Comparison of ENCODE assay signal across 1 cellular context in genomic region chr2:65055427-65056214, GRCh38.
A peak's percentile ranks its signal among the peaks of the same experiment; 100 is the strongest.
TF ChIP-seq lines count a peak whose summit lies in the region.

No MANE protein-coding gene starts in this region.

TF ChIP-seq in HepG2, 621 proteins besides CTCF, POLR2A, EP300 and RAD21 (continued from another document and continues in another):
- peak; percentile 71; the same call in 1 of the 2 replicates for TF ChIP-seq TARDBP (CRISPR knock-in tag; IDR thresholded peaks at IDR 0.05)
- TF ChIP-seq MAFK (conservative IDR thresholded peaks at IDR 0.05 in 1 of 2, IDR thresholded peaks at IDR 0.05 in 1 of 2; ENCODE audit: low read length in 2 of 2): no peak
- TF ChIP-seq CBX2 (IDR thresholded peaks at IDR 0.05; ENCODE audit: low read depth, low read length): no peak
- no peak for TF ChIP-seq CBX2 (CRISPR knock-in tag; IDR thresholded peaks at IDR 0.05; ENCODE audit: low read depth)
- TF ChIP-seq ZNF564 (CRISPR knock-in tag; IDR thresholded peaks at IDR 0.05): no peak
- no peak for TF ChIP-seq ISX (CRISPR knock-in tag; conservative IDR thresholded peaks at IDR 0.05)
- TF ChIP-seq, protein P1, sequence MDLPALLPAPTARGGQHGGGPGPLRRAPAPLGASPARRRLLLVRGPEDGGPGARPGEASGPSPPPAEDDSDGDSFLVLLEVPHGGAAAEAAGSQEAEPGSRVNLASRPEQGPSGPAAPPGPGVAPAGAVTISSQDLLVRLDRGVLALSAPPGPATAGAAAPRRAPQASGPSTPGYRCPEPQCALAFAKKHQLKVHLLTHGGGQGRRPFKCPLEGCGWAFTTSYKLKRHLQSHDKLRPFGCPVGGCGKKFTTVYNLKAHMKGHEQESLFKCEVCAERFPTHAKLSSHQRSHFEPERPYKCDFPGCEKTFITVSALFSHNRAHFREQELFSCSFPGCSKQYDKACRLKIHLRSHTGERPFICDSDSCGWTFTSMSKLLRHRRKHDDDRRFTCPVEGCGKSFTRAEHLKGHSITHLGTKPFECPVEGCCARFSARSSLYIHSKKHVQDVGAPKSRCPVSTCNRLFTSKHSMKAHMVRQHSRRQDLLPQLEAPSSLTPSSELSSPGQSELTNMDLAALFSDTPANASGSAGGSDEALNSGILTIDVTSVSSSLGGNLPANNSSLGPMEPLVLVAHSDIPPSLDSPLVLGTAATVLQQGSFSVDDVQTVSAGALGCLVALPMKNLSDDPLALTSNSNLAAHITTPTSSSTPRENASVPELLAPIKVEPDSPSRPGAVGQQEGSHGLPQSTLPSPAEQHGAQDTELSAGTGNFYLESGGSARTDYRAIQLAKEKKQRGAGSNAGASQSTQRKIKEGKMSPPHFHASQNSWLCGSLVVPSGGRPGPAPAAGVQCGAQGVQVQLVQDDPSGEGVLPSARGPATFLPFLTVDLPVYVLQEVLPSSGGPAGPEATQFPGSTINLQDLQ (CRISPR knock-in tag; IDR thresholded peaks at IDR 0.05): no peak
- TF ChIP-seq NFE2 (CRISPR knock-in tag; IDR thresholded peaks at IDR 0.05): no peak
- TF ChIP-seq RELA (CRISPR knock-in tag; IDR thresholded peaks at IDR 0.05): 0 out of 2 replicates have a peak, but pooled peaks have one; percentile 14
- no peak; the same call in 1 of the 2 replicates for TF ChIP-seq ZNF766 (CRISPR knock-in tag; IDR thresholded peaks at IDR 0.05; ENCODE audit: borderline replicate concordance)
- peak; percentile 1; the same call in 1 of the 2 replicates for TF ChIP-seq GFI1 (CRISPR knock-in tag; IDR thresholded peaks at IDR 0.05; ENCODE audit: borderline replicate concordance)
- no peak for TF ChIP-seq ZFP90 (CRISPR knock-in tag; IDR thresholded peaks at IDR 0.05; ENCODE audit: borderline replicate concordance)
- TF ChIP-seq ZNF7 (CRISPR knock-in tag; IDR thresholded peaks at IDR 0.05): no peak
- TF ChIP-seq, protein P2, sequence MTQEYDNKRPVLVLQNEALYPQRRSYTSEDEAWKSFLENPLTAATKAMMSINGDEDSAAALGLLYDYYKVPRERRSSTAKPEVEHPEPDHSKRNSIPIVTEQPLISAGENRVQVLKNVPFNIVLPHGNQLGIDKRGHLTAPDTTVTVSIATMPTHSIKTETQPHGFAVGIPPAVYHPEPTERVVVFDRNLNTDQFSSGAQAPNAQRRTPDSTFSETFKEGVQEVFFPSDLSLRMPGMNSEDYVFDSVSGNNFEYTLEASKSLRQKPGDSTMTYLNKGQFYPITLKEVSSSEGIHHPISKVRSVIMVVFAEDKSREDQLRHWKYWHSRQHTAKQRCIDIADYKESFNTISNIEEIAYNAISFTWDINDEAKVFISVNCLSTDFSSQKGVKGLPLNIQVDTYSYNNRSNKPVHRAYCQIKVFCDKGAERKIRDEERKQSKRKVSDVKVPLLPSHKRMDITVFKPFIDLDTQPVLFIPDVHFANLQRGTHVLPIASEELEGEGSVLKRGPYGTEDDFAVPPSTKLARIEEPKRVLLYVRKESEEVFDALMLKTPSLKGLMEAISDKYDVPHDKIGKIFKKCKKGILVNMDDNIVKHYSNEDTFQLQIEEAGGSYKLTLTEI (CRISPR knock-in tag; conservative IDR thresholded peaks at IDR 0.05): no peak
- TF ChIP-seq HNRNPUL1 (IDR thresholded peaks at IDR 0.05; ENCODE audit: low read depth, low read length): no peak
- no peak for TF ChIP-seq SMC3 (IDR thresholded peaks at IDR 0.05; ENCODE audit: low read length)
- TF ChIP-seq ZNF318 (CRISPR knock-in tag; IDR thresholded peaks at IDR 0.05): peak; percentile 1; the same call in 1 of the 2 replicates
- TF ChIP-seq ZBTB10 (CRISPR knock-in tag; IDR thresholded peaks at IDR 0.05; ENCODE audit: borderline replicate concordance): peak; percentile 79; the same call in 1 of the 2 replicates
- no peak for TF ChIP-seq STAT5B (CRISPR knock-in tag; IDR thresholded peaks at IDR 0.05)
- no peak for TF ChIP-seq MZF1 (CRISPR knock-in tag; IDR thresholded peaks at IDR 0.05; ENCODE audit: borderline replicate concordance)
- no peak for TF ChIP-seq MIER3 (CRISPR knock-in tag; IDR thresholded peaks at IDR 0.05; ENCODE audit: borderline replicate concordance)
- no peak for TF ChIP-seq ZNF207 (IDR thresholded peaks at IDR 0.05; ENCODE audit: borderline replicate concordance)
- TF ChIP-seq MTERF4 (CRISPR knock-in tag; IDR thresholded peaks at IDR 0.05): peak; percentile 16; the same call in 1 of the 2 replicates
- TF ChIP-seq ZNF687 (CRISPR knock-in tag; IDR thresholded peaks at IDR 0.05): peak; percentile 94; the same call in 1 of the 2 replicates
- no peak for TF ChIP-seq JUNB (CRISPR knock-in tag; IDR thresholded peaks at IDR 0.05; ENCODE audit: borderline replicate concordance)
- TF ChIP-seq, protein P3, sequence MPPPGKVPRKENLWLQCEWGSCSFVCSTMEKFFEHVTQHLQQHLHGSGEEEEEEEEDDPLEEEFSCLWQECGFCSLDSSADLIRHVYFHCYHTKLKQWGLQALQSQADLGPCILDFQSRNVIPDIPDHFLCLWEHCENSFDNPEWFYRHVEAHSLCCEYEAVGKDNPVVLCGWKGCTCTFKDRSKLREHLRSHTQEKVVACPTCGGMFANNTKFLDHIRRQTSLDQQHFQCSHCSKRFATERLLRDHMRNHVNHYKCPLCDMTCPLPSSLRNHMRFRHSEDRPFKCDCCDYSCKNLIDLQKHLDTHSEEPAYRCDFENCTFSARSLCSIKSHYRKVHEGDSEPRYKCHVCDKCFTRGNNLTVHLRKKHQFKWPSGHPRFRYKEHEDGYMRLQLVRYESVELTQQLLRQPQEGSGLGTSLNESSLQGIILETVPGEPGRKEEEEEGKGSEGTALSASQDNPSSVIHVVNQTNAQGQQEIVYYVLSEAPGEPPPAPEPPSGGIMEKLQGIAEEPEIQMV (CRISPR knock-in tag; IDR thresholded peaks at IDR 0.05; ENCODE audit: low read depth): no peak
- peak; percentile 91; the same call in 1 of the 2 replicates for TF ChIP-seq ZFP36L1 (CRISPR knock-in tag; IDR thresholded peaks at IDR 0.05)
- no peak for TF ChIP-seq GTF2F1 (IDR thresholded peaks at IDR 0.05; ENCODE audit: low read length)
- no peak for TF ChIP-seq ZNF350 (CRISPR knock-in tag; IDR thresholded peaks at IDR 0.05; ENCODE audit: borderline replicate concordance, low read depth)
- no peak for TF ChIP-seq SOX13 (IDR thresholded peaks at IDR 0.05)
- TF ChIP-seq SOX13 (CRISPR knock-in tag; conservative IDR thresholded peaks at IDR 0.05 in 1 of 2, IDR thresholded peaks at IDR 0.05 in 1 of 2): no peak; a peak in 1 of 4 replicates
- TF ChIP-seq ZNF768 (CRISPR knock-in tag; IDR thresholded peaks at IDR 0.05): no peak
- peak; percentile 97 for TF ChIP-seq ZNF605 (CRISPR knock-in tag; IDR thresholded peaks at IDR 0.05)
- TF ChIP-seq TEAD3 (CRISPR knock-in tag; optimal IDR thresholded peaks at IDR 0.05; ENCODE audit: borderline replicate concordance): no peak
- TF ChIP-seq STAG1 (CRISPR knock-in tag; IDR thresholded peaks at IDR 0.05): 0 out of 2 replicates have a peak, but pooled peaks have one; percentile 11
